ENCODE assay signal across 24 cellular contexts in genomic region chr10:32169556-32169955, GRCh38.
A peak's percentile ranks its signal among the peaks of the same experiment; 100 is the strongest.
DNase-seq lines count a peak whose midpoint lies in the region; ATAC-seq, FAIRE-seq and TF ChIP-seq lines count a peak whose summit lies in the region.
"Had no signal": no experiment of that assay in that cellular context is flagged by ENCODE, and none has a peak within 500 bp of the region (broad histone marks: within the 10 kb centered on the region; RNA-seq: fewer than 3 reads in every experiment).

No MANE protein-coding gene starts in this region.

- peak overlapping the region; percentile 96 for H3K27ac Mint-ChIP-seq in Caco-2 (ENCODE audit: unreplicated experiment)
- no peak overlapping the region for H3K27ac Mint-ChIP-seq in progenitor cell of endocrine pancreas

- H3K4me1 Mint-ChIP-seq in Caco-2 (ENCODE audit: low read depth, unreplicated experiment) (peaks cover 36% of the 10 kb centered on the region), progenitor cell of endocrine pancreas (ENCODE audit: low read depth) (peaks cover 18% of the 10 kb centered on the region)

- H3K4me3 Mint-ChIP-seq in Caco-2 (ENCODE audit: unreplicated experiment) (no peak overlapping the region), progenitor cell of endocrine pancreas (ENCODE audit: low read depth) (no peak overlapping the region)

- peaks cover 35% of the 10 kb centered on the region for H3K4me1 ChIP-seq in Caco-2
- H3K4me1 ChIP-seq in Loucy (ENCODE audit: insufficient read depth, low read length, poor library complexity, severe bottlenecking) = peaks cover 7% of the 10 kb centered on the region
- peaks cover 5% of the 10 kb centered on the region for H3K4me1 ChIP-seq in endothelial cell of umbilical vein (ENCODE audit: control insufficient read depth, extremely low read depth, insufficient read depth, low read length)
- no peaks in the 10 kb centered on the region for H3K4me1 ChIP-seq in psoas muscle
- no peaks in the 10 kb centered on the region for H3K4me1 ChIP-seq in tibial nerve

- H4K20me1 ChIP-seq in Loucy (ENCODE audit: insufficient read depth, low read length, poor library complexity, severe bottlenecking) (no peaks in the 10 kb centered on the region), endothelial cell of umbilical vein (replicated peaks; ENCODE audit: control insufficient read depth, extremely low read depth, insufficient read depth, low read length) (no peaks in the 10 kb centered on the region)

- H3F3A ChIP-seq in Loucy (ENCODE audit: low read depth) = no peaks in the 10 kb centered on the region

- WGBS in psoas muscle, 3 donors = 9 to 16% (median 12%) methylated on average over 5 of the region's 5 CpGs
- WGBS in tibial nerve, 2 donors = 54 to 56% methylated on average over 5 of the region's 5 CpGs

- no peaks in the 10 kb centered on the region for H3K9me1 ChIP-seq in endothelial cell of umbilical vein (replicated peaks; ENCODE audit: control insufficient read depth, extremely low read depth, insufficient read depth, low read length)

- peak; percentile 34 to 68 (median 42) for ATAC-seq in psoas muscle

- H3K79me2 ChIP-seq in Loucy (ENCODE audit: insufficient read depth, low read length) (no peaks in the 10 kb centered on the region), endothelial cell of umbilical vein (ENCODE audit: control insufficient read depth, insufficient read depth, low read length) (no peaks in the 10 kb centered on the region)

- no peak overlapping the region for H3K27ac ChIP-seq in endothelial cell of umbilical vein (ENCODE audit: insufficient read depth, low read depth, low read length)
- no peak overlapping the region for H3K27ac ChIP-seq in psoas muscle
- H3K27ac ChIP-seq in tibial nerve = no peak overlapping the region
- H3K27ac ChIP-seq: epithelial cell of prostate had no signal

- no peak for TF ChIP-seq POLR2A in endothelial cell of umbilical vein (IDR thresholded peaks at IDR 0.05; ENCODE audit: low read depth, low read length)
- TF ChIP-seq POLR2A in tibial nerve (IDR thresholded peaks at IDR 0.05) = no peak

- H3K27me3 Mint-ChIP-seq in Caco-2 (ENCODE audit: insufficient read depth, unreplicated experiment) (no peaks in the 10 kb centered on the region), progenitor cell of endocrine pancreas (no peaks in the 10 kb centered on the region)

- CTCF ChIA-PET in Caco-2 (lab: Charles Lee) = no interaction called here
- CTCF ChIA-PET in endothelial cell of umbilical vein (lab: Charles Lee) = interaction anchor here (0.8 to 3.4 kb wide), 9 partner anchors 9 to 135 kb away, joined by 3 to 9 read pairs (median 4); no protein-coding TSS in a partner anchor

- H3K4me2 ChIP-seq in Loucy (ENCODE audit: low read depth, low read length, poor library complexity, severe bottlenecking) (peak overlapping the region; percentile 2), endothelial cell of umbilical vein (ENCODE audit: insufficient read depth, low read length) (no peak overlapping the region)

- no peak for TF ChIP-seq CTCF in Caco-2 (IDR thresholded peaks at IDR 0.05; ENCODE audit: insufficient read depth in 1 of 2, low read depth in 1 of 2, low read length in 1 of 2, severe bottlenecking in 1 of 2, unreplicated experiment in 1 of 2)
- TF ChIP-seq CTCF in Loucy (conservative IDR thresholded peaks at IDR 0.05; ENCODE audit: low read length) = no peak
- no peak for TF ChIP-seq CTCF in endothelial cell of umbilical vein (IDR thresholded peaks at IDR 0.05; ENCODE audit: extremely low read depth in 1 of 2, insufficient read depth in 1 of 2, low read depth in 1 of 2, low read length in 2 of 2)
- TF ChIP-seq CTCF in psoas muscle (IDR thresholded peaks at IDR 0.05) = no peak
- TF ChIP-seq CTCF in progenitor cell of endocrine pancreas (IDR thresholded peaks at IDR 0.05; ENCODE audit: unreplicated experiment) = no peak
- no peak for TF ChIP-seq CTCF in tibial nerve (IDR thresholded peaks at IDR 0.05)

- H3K9ac ChIP-seq in Loucy (ENCODE audit: low read depth, low read length, poor library complexity, severe bottlenecking) (no peak overlapping the region), endothelial cell of umbilical vein (replicated peaks; ENCODE audit: extremely low read depth, insufficient read depth, low read length) (no peak overlapping the region)

- POLR2A ChIA-PET in Caco-2 (lab: Charles Lee) (interaction anchor here (0.6 kb wide), 1 partner anchor 64 kb away, joined by 3 read pairs; no protein-coding TSS in a partner anchor), endothelial cell of umbilical vein (lab: Charles Lee) (interaction anchor here (0.6 kb wide), 1 partner anchor 1779 kb away, joined by 4 read pairs; no protein-coding TSS in a partner anchor)

- H3K9me3 ChIP-seq in Caco-2 = no peaks in the 10 kb centered on the region
- no peaks in the 10 kb centered on the region for H3K9me3 ChIP-seq in Loucy (ENCODE audit: insufficient read depth, low read depth, low read length)
- no peaks in the 10 kb centered on the region for H3K9me3 ChIP-seq in endothelial cell of umbilical vein (replicated peaks; ENCODE audit: control insufficient read depth, insufficient read depth, low read length)
- no peaks in the 10 kb centered on the region for H3K9me3 ChIP-seq in psoas muscle
- peaks cover 0 to 9% (median 0%) of the 10 kb centered on the region in 4 donors for H3K9me3 ChIP-seq in tibial nerve

- no TSS peak for BruUV-seq in Caco-2 (replicated peaks; lab: Mats Ljungman, UMichigan)
- no TSS peak for BruUV-seq in endothelial cell of umbilical vein (replicated peaks; lab: Mats Ljungman, UMichigan)

- no peaks in the 10 kb centered on the region for H3K36me3 ChIP-seq in Caco-2 (ENCODE audit: control insufficient read depth, insufficient read depth, low read length)
- H3K36me3 ChIP-seq in Loucy (ENCODE audit: insufficient read depth, low read length) = no peaks in the 10 kb centered on the region
- H3K36me3 ChIP-seq in endothelial cell of umbilical vein (ENCODE audit: control insufficient read depth in 2 of 2, extremely low read depth in 1 of 2, insufficient read depth in 2 of 2, low read length in 2 of 2) = no peaks in the 10 kb centered on the region
- no peaks in the 10 kb centered on the region for H3K36me3 ChIP-seq in psoas muscle (ENCODE audit: insufficient read depth in 1 of 2, low read depth in 1 of 2)
- H3K36me3 ChIP-seq in tibial nerve = no peaks in the 10 kb centered on the region

- no peaks in the 10 kb centered on the region for H3K27me3 ChIP-seq in Caco-2 (replicated peaks; ENCODE audit: control insufficient read depth, insufficient read depth, low read length)
- H3K27me3 ChIP-seq in Loucy (ENCODE audit: insufficient read depth, low read length, poor library complexity, severe bottlenecking) = no peaks in the 10 kb centered on the region
- peaks cover 0 to 5% of the 10 kb centered on the region in 2 experiments for H3K27me3 ChIP-seq in endothelial cell of umbilical vein (ENCODE audit: control insufficient read depth in 2 of 2, insufficient read depth in 2 of 2, low read length in 2 of 2)
- H3K27me3 ChIP-seq in psoas muscle (ENCODE audit: insufficient read depth in 3 of 3, low read length in 2 of 3) = no peaks in the 10 kb centered on the region
- H3K27me3 ChIP-seq in tibial nerve = no peaks in the 10 kb centered on the region

- intact Hi-C loops in Caco-2 (cut with micrococcal nuclease; ENCODE audit: unreplicated experiment) (no loop called here), endothelial cell of umbilical vein (cut with micrococcal nuclease) (no loop called here), psoas muscle (cut with DNase I) (no loop called here)

- peak in 1 of 2 experiments; percentile 17 for DNase-seq in Caco-2
- DNase-seq in endothelial cell of umbilical vein (ENCODE audit: low read depth, low spot score) = peak; percentile 41
- DNase-seq in psoas muscle = no peak
- DNase-seq in progenitor cell of endocrine pancreas (ENCODE audit: low spot score, unreplicated experiment) = no peak
- DNase-seq in activated T-cell treated with anti-CD3 and anti-CD28 coated beads for 4 hours = no peak
- no peak for DNase-seq in tibial nerve (ENCODE audit: low spot score in 2 of 2)
- DNase-seq: activated CD4-positive, alpha-beta T cell treated with anti-CD3 and anti-CD28 coated beads for 4 hours; activated naive CD4-positive, alpha-beta T cell; activated T-cell treated with anti-CD3 and anti-CD28 coated beads, Interleukin-2, amount 50 U/mL, for 48 hours; C1 segment of cervical spinal cord; DMS79 treated with DMSO at 0.1 percent for 48 hours; effector CD4-positive, alpha-beta T cell; GF-D8; HCEC 1CT; NCI-H1417; NCI-H2081; NCI-H2227 treated with DMSO at 0.1 percent for 48 hours; NCI-H748 treated with DMSO at 0.1 percent for 48 hours; stimulated activated CD4-positive, alpha-beta T cell treated with anti-CD3 and anti-CD28 coated beads, Interleukin-2, amount 100 ng/mL, for 24 hours; trophoblast cell had no signal

- TF ChIP-seq EP300 in tibial nerve (IDR thresholded peaks at IDR 0.05) = no peak

- H2AFZ ChIP-seq in Loucy (ENCODE audit: low read length) (peak overlapping the region; percentile 55; the same call in 1 of the 2 replicates), endothelial cell of umbilical vein (ENCODE audit: low read depth, low read length) (no peak overlapping the region)

- no peaks in the 10 kb centered on the region for H3K9me3 Mint-ChIP-seq in Caco-2 (ENCODE audit: unreplicated experiment)
- no peaks in the 10 kb centered on the region for H3K9me3 Mint-ChIP-seq in progenitor cell of endocrine pancreas (ENCODE audit: low read depth)

- H3K36me3 Mint-ChIP-seq in Caco-2 (ENCODE audit: insufficient read depth, unreplicated experiment) (peaks cover 16% of the 10 kb centered on the region), progenitor cell of endocrine pancreas (ENCODE audit: insufficient read depth) (no peaks in the 10 kb centered on the region)

- peak; percentile 67 for FAIRE-seq in endothelial cell of umbilical vein (lab: Jason Lieb, UNC)
- FAIRE-seq: GM19239, keratinocyte had no signal

- H3K4me3 ChIP-seq in Caco-2 (ENCODE audit: low read depth, low read length) (no peak overlapping the region), Loucy (ENCODE audit: low read length, poor library complexity, severe bottlenecking) (no peak overlapping the region), endothelial cell of umbilical vein (replicated peaks in 1 of 3; ENCODE audit: insufficient read depth in 1 of 3, low read depth in 1 of 3, low read length in 3 of 3) (no peak overlapping the region), psoas muscle (no peak overlapping the region), tibial nerve (no peak overlapping the region)

- dilution Hi-C loops in endothelial cell of umbilical vein (cut with MboI; ENCODE audit: extremely low pct_ligation_motif_present, low sequenced_read_pairs) = no loop called here

- H3K9me2 ChIP-seq in Loucy (replicated peaks; ENCODE audit: low read depth, low read length) = no peaks in the 10 kb centered on the region

TF ChIP-seq in endothelial cell of umbilical vein, 7 proteins besides CTCF, POLR2A, EP300 and RAD21 (continues in another document):
- TF ChIP-seq MAX (IDR thresholded peaks at IDR 0.05; ENCODE audit: insufficient read depth, insufficient read length) (no peak), EZH2 (IDR thresholded peaks at IDR 0.05; ENCODE audit: borderline replicate concordance, low read depth, low read length, severe bottlenecking) (no peak), FOS (IDR thresholded peaks at IDR 0.05; ENCODE audit: borderline replicate concordance, insufficient read depth, low read length) (no peak)
